ENCODE assay signal across 2 cellular contexts in the genomic region with DNA sequence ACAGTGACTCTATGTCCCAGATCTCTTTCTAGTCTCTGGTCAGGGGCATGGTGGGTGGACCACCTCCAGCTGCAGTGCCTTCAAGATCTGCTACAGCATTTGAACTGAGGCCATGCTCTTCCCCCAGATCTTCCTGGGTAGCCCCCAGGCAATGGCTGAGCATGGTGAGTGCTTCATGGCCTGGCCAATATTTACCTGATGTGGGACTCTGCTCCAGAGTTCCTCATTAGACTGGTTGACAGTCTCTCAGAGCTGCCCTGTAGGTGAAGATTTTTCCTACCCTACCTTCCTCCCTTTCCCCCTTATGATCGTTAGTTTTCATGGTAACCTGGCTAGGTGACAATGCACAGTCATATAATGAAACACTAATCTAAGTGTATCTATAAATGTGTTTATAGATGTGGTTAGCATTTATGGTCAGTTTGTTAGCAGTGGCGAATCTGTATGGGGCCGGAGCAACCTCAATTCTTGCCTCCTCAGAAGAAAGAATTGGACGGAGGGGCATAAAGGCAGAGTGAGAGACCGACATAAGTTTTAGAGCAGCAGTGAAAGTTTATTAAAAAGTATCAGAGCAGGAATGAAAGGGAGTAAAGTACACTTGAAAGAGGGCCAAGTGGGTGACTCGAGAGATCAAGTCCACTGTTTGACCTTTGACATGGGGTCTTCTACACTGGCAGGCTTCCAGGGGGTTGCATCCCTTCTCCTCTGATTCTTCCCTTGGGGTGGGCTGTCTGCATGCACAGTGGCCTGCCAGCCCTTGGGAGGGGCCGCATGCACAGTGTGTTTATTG.
A peak's percentile ranks its signal among the peaks of the same experiment; 100 is the strongest.
TF ChIP-seq lines count a peak whose summit lies in the region.

No MANE protein-coding gene starts in this region.

TF ChIP-seq in liver, 16 proteins besides CTCF, POLR2A, EP300 and RAD21 (continued from another document):
- TF ChIP-seq RXRA (IDR thresholded peaks at IDR 0.05): no peak
- no peak for TF ChIP-seq HNF4G (IDR thresholded peaks at IDR 0.05)
- TF ChIP-seq EGR1 (IDR thresholded peaks at IDR 0.05; ENCODE audit: low read depth in 2 of 2): no peak
- no peak for TF ChIP-seq JUND (IDR thresholded peaks at IDR 0.05)
- TF ChIP-seq YY1 (IDR thresholded peaks at IDR 0.05): no peak
- peak; percentile 46 to 58 for TF ChIP-seq HNF4A (conservative IDR thresholded peaks at IDR 0.05)
- peak; percentile 39 for TF ChIP-seq SP1 (IDR thresholded peaks at IDR 0.05)

TF ChIP-seq in HepG2, 621 proteins besides CTCF, POLR2A, EP300 and RAD21 (continued from another document):
- TF ChIP-seq RARG (CRISPR knock-in tag; IDR thresholded peaks at IDR 0.05; ENCODE audit: low read depth): no peak
- TF ChIP-seq RFX1 (IDR thresholded peaks at IDR 0.05): no peak
- TF ChIP-seq PTBP1 (IDR thresholded peaks at IDR 0.05; ENCODE audit: low read depth, low read length, poor library complexity, severe bottlenecking): no peak
- TF ChIP-seq FOSL2 (CRISPR knock-in tag; IDR thresholded peaks at IDR 0.05): no peak
- TF ChIP-seq NCOA2 (CRISPR knock-in tag; IDR thresholded peaks at IDR 0.05): no peak
- no peak for TF ChIP-seq RBM39 (IDR thresholded peaks at IDR 0.05; ENCODE audit: low read depth, low read length, poor library complexity, severe bottlenecking)
- TF ChIP-seq, protein P1, sequence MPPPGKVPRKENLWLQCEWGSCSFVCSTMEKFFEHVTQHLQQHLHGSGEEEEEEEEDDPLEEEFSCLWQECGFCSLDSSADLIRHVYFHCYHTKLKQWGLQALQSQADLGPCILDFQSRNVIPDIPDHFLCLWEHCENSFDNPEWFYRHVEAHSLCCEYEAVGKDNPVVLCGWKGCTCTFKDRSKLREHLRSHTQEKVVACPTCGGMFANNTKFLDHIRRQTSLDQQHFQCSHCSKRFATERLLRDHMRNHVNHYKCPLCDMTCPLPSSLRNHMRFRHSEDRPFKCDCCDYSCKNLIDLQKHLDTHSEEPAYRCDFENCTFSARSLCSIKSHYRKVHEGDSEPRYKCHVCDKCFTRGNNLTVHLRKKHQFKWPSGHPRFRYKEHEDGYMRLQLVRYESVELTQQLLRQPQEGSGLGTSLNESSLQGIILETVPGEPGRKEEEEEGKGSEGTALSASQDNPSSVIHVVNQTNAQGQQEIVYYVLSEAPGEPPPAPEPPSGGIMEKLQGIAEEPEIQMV (CRISPR knock-in tag; IDR thresholded peaks at IDR 0.05; ENCODE audit: low read depth): no peak
- TF ChIP-seq, protein P2, sequence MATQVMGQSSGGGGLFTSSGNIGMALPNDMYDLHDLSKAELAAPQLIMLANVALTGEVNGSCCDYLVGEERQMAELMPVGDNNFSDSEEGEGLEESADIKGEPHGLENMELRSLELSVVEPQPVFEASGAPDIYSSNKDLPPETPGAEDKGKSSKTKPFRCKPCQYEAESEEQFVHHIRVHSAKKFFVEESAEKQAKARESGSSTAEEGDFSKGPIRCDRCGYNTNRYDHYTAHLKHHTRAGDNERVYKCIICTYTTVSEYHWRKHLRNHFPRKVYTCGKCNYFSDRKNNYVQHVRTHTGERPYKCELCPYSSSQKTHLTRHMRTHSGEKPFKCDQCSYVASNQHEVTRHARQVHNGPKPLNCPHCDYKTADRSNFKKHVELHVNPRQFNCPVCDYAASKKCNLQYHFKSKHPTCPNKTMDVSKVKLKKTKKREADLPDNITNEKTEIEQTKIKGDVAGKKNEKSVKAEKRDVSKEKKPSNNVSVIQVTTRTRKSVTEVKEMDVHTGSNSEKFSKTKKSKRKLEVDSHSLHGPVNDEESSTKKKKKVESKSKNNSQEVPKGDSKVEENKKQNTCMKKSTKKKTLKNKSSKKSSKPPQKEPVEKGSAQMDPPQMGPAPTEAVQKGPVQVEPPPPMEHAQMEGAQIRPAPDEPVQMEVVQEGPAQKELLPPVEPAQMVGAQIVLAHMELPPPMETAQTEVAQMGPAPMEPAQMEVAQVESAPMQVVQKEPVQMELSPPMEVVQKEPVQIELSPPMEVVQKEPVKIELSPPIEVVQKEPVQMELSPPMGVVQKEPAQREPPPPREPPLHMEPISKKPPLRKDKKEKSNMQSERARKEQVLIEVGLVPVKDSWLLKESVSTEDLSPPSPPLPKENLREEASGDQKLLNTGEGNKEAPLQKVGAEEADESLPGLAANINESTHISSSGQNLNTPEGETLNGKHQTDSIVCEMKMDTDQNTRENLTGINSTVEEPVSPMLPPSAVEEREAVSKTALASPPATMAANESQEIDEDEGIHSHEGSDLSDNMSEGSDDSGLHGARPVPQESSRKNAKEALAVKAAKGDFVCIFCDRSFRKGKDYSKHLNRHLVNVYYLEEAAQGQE (IDR thresholded peaks at IDR 0.05; ENCODE audit: borderline replicate concordance in 1 of 2, low read depth in 1 of 2, low read length in 2 of 2): no peak
- no peak for TF ChIP-seq SIN3B (IDR thresholded peaks at IDR 0.05; ENCODE audit: low read length)
- no peak for TF ChIP-seq ARID2 (CRISPR knock-in tag; IDR thresholded peaks at IDR 0.05; ENCODE audit: borderline replicate concordance)
- TF ChIP-seq GABPB1 (CRISPR knock-in tag; IDR thresholded peaks at IDR 0.05): no peak
- no peak for TF ChIP-seq NR1H2 (CRISPR knock-in tag; IDR thresholded peaks at IDR 0.05; ENCODE audit: borderline replicate concordance, low read depth)
- no peak for TF ChIP-seq ZNF557 (CRISPR knock-in tag; IDR thresholded peaks at IDR 0.05)
- TF ChIP-seq FOXM1 (CRISPR knock-in tag; IDR thresholded peaks at IDR 0.05): no peak
- TF ChIP-seq CEBPB (IDR thresholded peaks at IDR 0.05; ENCODE audit: borderline replicate concordance, low read depth, low read length): no peak
